Comparison of ENCODE assay signal across 8 cellular contexts in the genomic region with DNA sequence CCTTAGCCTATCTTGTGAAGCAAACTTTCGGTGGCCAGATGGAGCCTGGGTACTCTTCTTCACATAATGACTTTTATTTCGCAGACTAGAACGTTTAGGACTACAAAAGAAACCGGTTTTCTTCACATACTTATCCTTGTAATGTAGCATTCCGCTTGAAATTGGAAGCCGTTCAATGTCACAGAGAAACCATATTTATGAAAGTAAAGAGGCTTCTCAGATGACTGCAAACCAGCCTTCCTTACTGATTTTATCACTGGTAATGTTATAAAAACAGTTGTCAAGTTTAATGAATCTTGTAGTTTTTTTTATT.
A peak's percentile ranks its signal among the peaks of the same experiment; 100 is the strongest.
DNase-seq lines count a peak whose midpoint lies in the region; ATAC-seq and TF ChIP-seq lines count a peak whose summit lies in the region.

No MANE protein-coding gene starts in this region.

- ATAC-seq in SK-N-SH treated with all-trans-retinoic acid at 6 μM for 48 hours, result no peak

- no peaks in the 10 kb centered on the region for H3F3A ChIP-seq in SK-N-SH (replicated peaks; ENCODE audit: insufficient read depth)

- CTCF ChIA-PET in SK-N-SH (lab: Yijun Ruan, JAX), result no interaction called here

- H3K36me3 ChIP-seq in SK-N-SH (replicated peaks in 1 of 2; ENCODE audit: control insufficient read depth in 1 of 2, insufficient read depth in 2 of 2, low read length in 1 of 2), result no peaks in the 10 kb centered on the region

- H3K27ac ChIP-seq in SK-N-SH (ENCODE audit: low read depth in 2 of 2, low read length in 1 of 2) (no peak overlapping the region), angular gyrus (ENCODE audit: low read depth, low read length) (peak overlapping the region; percentile 97), layer of hippocampus (ENCODE audit: low read depth, low read length) (peak overlapping the region; percentile 85), substantia nigra (ENCODE audit: low read depth, low read length, poor library complexity, severe bottlenecking) (peak overlapping the region; percentile 90)

- DNase-seq in SK-N-SH (no peak), substantia nigra (lab: John Stamatoyannopoulos, UW) (no peak), occipital lobe (lab: John Stamatoyannopoulos, UW) (no peak), NCI-H146 (lab: John Stamatoyannopoulos, UW) (no peak), ecto neural progenitor cell (ENCODE audit: low spot score) (no peak)

- no peak overlapping the region for H3K9ac ChIP-seq in SK-N-SH

- H3K4me1 ChIP-seq in SK-N-SH (ENCODE audit: control insufficient read depth in 1 of 2, insufficient read depth in 2 of 2, low read depth in 1 of 2, low read length in 1 of 2), result no peaks in the 10 kb centered on the region; a peak in 1 of 4 replicates

- no peak for TF ChIP-seq CTCF in SK-N-SH (IDR thresholded peaks at IDR 0.05)

- no peak for TF ChIP-seq EP300 in SK-N-SH (IDR thresholded peaks at IDR 0.05; ENCODE audit: borderline replicate concordance in 1 of 2, low read depth in 1 of 2, low read length in 1 of 2)

- no peaks in the 10 kb centered on the region for H3K9me3 ChIP-seq in SK-N-SH

- TF ChIP-seq RAD21 in SK-N-SH (IDR thresholded peaks at IDR 0.05; ENCODE audit: low read length), result no peak

- peak overlapping the region; percentile 62; the same call in 1 of the 2 replicates for H3K4me2 ChIP-seq in SK-N-SH

- H3K4me3 ChIP-seq in SK-N-SH (ENCODE audit: low read depth in 2 of 2, low read length in 1 of 2), result peak overlapping the region; percentile 22 to 56

- H3K79me2 ChIP-seq in SK-N-SH (ENCODE audit: insufficient read depth), result no peaks in the 10 kb centered on the region

- 7% methylated on average over 6 of the region's 6 CpGs for WGBS in SK-N-SH (ENCODE audit: low lambda C conversion rate)

- H4K20me1 ChIP-seq in SK-N-SH (ENCODE audit: insufficient read depth), result no peaks in the 10 kb centered on the region

- H3K27me3 ChIP-seq in SK-N-SH (ENCODE audit: insufficient read depth), result no peaks in the 10 kb centered on the region
- no peaks in the 10 kb centered on the region for H3K27me3 ChIP-seq in layer of hippocampus (ENCODE audit: control insufficient read depth, insufficient read depth, low read length)

- POLR2A ChIA-PET in SK-N-SH (lab: Yijun Ruan, JAX), result no interaction called here

- H2AFZ ChIP-seq in SK-N-SH (ENCODE audit: low read depth), result peak overlapping the region; percentile 95

- H3K9me2 ChIP-seq in SK-N-SH, result no peaks in the 10 kb centered on the region

TF ChIP-seq in SK-N-SH, 30 proteins besides CTCF, POLR2A, EP300 and RAD21:
- TF ChIP-seq EZH2phosphoT487 (IDR thresholded peaks at IDR 0.05; ENCODE audit: borderline replicate concordance, low read depth) (no peak), SMC3 (IDR thresholded peaks at IDR 0.05; ENCODE audit: low read depth, low read length) (no peak), CHD2 (IDR thresholded peaks at IDR 0.05; ENCODE audit: low read length, partially characterized antibody) (no peak), YY1 (IDR thresholded peaks at IDR 0.05; ENCODE audit: low read depth) (no peak), NRF1 (IDR thresholded peaks at IDR 0.05; ENCODE audit: low read depth, low read length) (no peak)
- TF ChIP-seq, protein P1, sequence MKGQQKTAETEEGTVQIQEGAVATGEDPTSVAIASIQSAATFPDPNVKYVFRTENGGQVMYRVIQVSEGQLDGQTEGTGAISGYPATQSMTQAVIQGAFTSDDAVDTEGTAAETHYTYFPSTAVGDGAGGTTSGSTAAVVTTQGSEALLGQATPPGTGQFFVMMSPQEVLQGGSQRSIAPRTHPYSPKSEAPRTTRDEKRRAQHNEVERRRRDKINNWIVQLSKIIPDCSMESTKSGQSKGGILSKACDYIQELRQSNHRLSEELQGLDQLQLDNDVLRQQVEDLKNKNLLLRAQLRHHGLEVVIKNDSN (IDR thresholded peaks at IDR 0.05; ENCODE audit: borderline replicate concordance, low read depth), result no peak
TF ChIP-seq in SK-N-SH: peak in this region for 0.

TF ChIP-seq in SK-N-SH treated with all-trans-retinoic acid at 6 μM for 48 hours, 23 proteins besides CTCF, POLR2A, EP300 and RAD21:
- TF ChIP-seq, protein P2, sequence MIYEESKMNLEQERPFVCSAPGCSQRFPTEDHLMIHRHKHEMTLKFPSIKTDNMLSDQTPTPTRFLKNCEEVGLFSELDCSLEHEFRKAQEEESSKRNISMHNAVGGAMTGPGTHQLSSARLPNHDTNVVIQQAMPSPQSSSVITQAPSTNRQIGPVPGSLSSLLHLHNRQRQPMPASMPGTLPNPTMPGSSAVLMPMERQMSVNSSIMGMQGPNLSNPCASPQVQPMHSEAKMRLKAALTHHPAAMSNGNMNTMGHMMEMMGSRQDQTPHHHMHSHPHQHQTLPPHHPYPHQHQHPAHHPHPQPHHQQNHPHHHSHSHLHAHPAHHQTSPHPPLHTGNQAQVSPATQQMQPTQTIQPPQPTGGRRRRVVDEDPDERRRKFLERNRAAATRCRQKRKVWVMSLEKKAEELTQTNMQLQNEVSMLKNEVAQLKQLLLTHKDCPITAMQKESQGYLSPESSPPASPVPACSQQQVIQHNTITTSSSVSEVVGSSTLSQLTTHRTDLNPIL (CRISPR knock-in tag; IDR thresholded peaks at IDR 0.05; ENCODE audit: low read depth), result no peak
- TF ChIP-seq ZNF8 (CRISPR knock-in tag; IDR thresholded peaks at IDR 0.05) (no peak), SNAI2 (CRISPR knock-in tag; IDR thresholded peaks at IDR 0.05) (no peak), GLIS3 (CRISPR knock-in tag; IDR thresholded peaks at IDR 0.05) (no peak), TOX (CRISPR knock-in tag; IDR thresholded peaks at IDR 0.05; ENCODE audit: borderline replicate concordance) (no peak), TCF4 (CRISPR knock-in tag; IDR thresholded peaks at IDR 0.05; ENCODE audit: borderline replicate concordance) (no peak)

Comparison
In these comparisons a context has a peak if more than half of its experiments do, and no peak if none do; other contexts are left out.
1. H3K27ac ChIP-seq: peak in angular gyrus (single experiment), layer of hippocampus (single experiment) and substantia nigra (single experiment); none in SK-N-SH (0 of 2).